Comparison of ENCODE assay signal across 9 cellular contexts in the genomic region with DNA sequence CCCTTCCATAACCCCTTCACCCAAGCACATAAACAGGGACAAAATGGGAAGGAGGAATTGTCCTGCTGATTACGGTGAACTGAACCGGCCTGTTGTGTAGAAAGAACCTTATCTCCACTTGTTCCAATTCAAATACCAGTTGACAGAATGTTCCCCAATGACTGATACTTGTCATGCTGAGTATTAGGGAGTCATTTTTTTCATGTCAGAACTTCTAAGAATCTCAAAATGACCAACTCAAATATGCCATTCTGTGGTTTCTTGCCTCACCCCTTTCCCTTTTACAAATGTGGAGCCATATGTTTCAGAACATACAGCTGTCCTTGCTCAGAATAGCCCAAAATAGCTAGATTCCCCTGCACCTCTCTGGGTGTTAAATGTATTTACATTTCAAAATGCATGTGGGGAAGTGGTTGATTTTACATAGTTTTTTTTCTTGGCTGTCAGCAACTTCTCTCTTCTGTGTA.
A peak's percentile ranks its signal among the peaks of the same experiment; 100 is the strongest.
DNase-seq lines count a peak whose midpoint lies in the region; ATAC-seq and TF ChIP-seq lines count a peak whose summit lies in the region.
"Had no signal": no experiment of that assay in that cellular context is flagged by ENCODE, and none has a peak within 500 bp of the region (broad histone marks: within the 10 kb centered on the region; RNA-seq: fewer than 3 reads in every experiment).

No MANE protein-coding gene starts in this region.

- CTCF ChIA-PET in activated CD8-positive, alpha-beta memory T cell treated with anti-CD3 and anti-CD28 coated beads, Interleukin-2, amount 10 ng/mL, durations not matched to agents 7 days and 5 days (lab: Charles Lee) = interaction anchor here (1.0 to 1.8 kb wide), 2 partner anchors 13 to 20 kb away, joined by 3 to 4 read pairs; no protein-coding TSS in a partner anchor
- CTCF ChIA-PET in GM10248 (lab: Yijun Ruan, JAX) = no interaction called here

- no peak overlapping the region for H3K27ac Mint-ChIP-seq in activated CD8-positive, alpha-beta memory T cell treated with anti-CD3 and anti-CD28 coated beads, Interleukin-2, amount 10 ng/mL, durations not matched to agents 7 days and 5 days
- peak overlapping the region; percentile 69 for H3K27ac Mint-ChIP-seq in stimulated activated naive CD8-positive, alpha-beta T cell treated with anti-CD3 and anti-CD28 coated beads, Interleukin-15, Interleukin-2, amounts not matched to agents 100 ng/mL and 50 ng/mL, for 24 hours

- H3K4me1 Mint-ChIP-seq in activated CD8-positive, alpha-beta memory T cell treated with anti-CD3 and anti-CD28 coated beads, Interleukin-2, amount 10 ng/mL, durations not matched to agents 7 days and 5 days = peaks cover 44% of the 10 kb centered on the region
- H3K4me1 Mint-ChIP-seq in stimulated activated naive CD8-positive, alpha-beta T cell treated with anti-CD3 and anti-CD28 coated beads, Interleukin-15, Interleukin-2, amounts not matched to agents 100 ng/mL and 50 ng/mL, for 24 hours (ENCODE audit: low read depth) = peaks cover 60% of the 10 kb centered on the region

- TF ChIP-seq CTCF in body of pancreas (IDR thresholded peaks at IDR 0.05) (no peak), vagina (IDR thresholded peaks at IDR 0.05) (no peak), dorsolateral prefrontal cortex (IDR thresholded peaks at IDR 0.05 in 54 of 56, conservative IDR thresholded peaks at IDR 0.05 in 2 of 56; ENCODE audit: low read depth in 1 of 56, partially characterized antibody in 56 of 56) (no peak), GM10248 (IDR thresholded peaks at IDR 0.05; ENCODE audit: control extremely low read depth, extremely low read depth, low read depth, missing control alignments) (no peak)

- intact Hi-C loops in body of pancreas (cut with DNase I) = no loop called here
- intact Hi-C loops in vagina (cut with DNase I) = no loop called here
- intact Hi-C loops in dorsolateral prefrontal cortex (cut with DNase I) = no loop called here

- 3 to 11% methylated on average over 2 of the region's 2 CpGs for WGBS in body of pancreas, 2 donors

- H3K36me3 Mint-ChIP-seq in activated CD8-positive, alpha-beta memory T cell treated with anti-CD3 and anti-CD28 coated beads, Interleukin-2, amount 10 ng/mL, durations not matched to agents 7 days and 5 days = peaks cover 14% of the 10 kb centered on the region
- no peaks in the 10 kb centered on the region for H3K36me3 Mint-ChIP-seq in stimulated activated naive CD8-positive, alpha-beta T cell treated with anti-CD3 and anti-CD28 coated beads, Interleukin-15, Interleukin-2, amounts not matched to agents 100 ng/mL and 50 ng/mL, for 24 hours (ENCODE audit: low read depth)

- POLR2A ChIA-PET in GM10248 (lab: Yijun Ruan, JAX) = no interaction called here

- peaks cover 4% of the 10 kb centered on the region for H3K9me3 Mint-ChIP-seq in activated CD8-positive, alpha-beta memory T cell treated with anti-CD3 and anti-CD28 coated beads, Interleukin-2, amount 10 ng/mL, durations not matched to agents 7 days and 5 days (ENCODE audit: low read depth)
- H3K9me3 Mint-ChIP-seq in stimulated activated naive CD8-positive, alpha-beta T cell treated with anti-CD3 and anti-CD28 coated beads, Interleukin-15, Interleukin-2, amounts not matched to agents 100 ng/mL and 50 ng/mL, for 24 hours = no peaks in the 10 kb centered on the region

- H3K4me1 ChIP-seq in body of pancreas = peaks cover 55% of the 10 kb centered on the region
- H3K4me1 ChIP-seq in vagina = peaks cover 40% of the 10 kb centered on the region

- H3K27me3 Mint-ChIP-seq in activated CD8-positive, alpha-beta memory T cell treated with anti-CD3 and anti-CD28 coated beads, Interleukin-2, amount 10 ng/mL, durations not matched to agents 7 days and 5 days = no peaks in the 10 kb centered on the region
- no peaks in the 10 kb centered on the region for H3K27me3 Mint-ChIP-seq in stimulated activated naive CD8-positive, alpha-beta T cell treated with anti-CD3 and anti-CD28 coated beads, Interleukin-15, Interleukin-2, amounts not matched to agents 100 ng/mL and 50 ng/mL, for 24 hours

- no peak for TF ChIP-seq POLR2A in body of pancreas (IDR thresholded peaks at IDR 0.05)
- no peak for TF ChIP-seq POLR2A in vagina (IDR thresholded peaks at IDR 0.05)

- H3K36me3 ChIP-seq in body of pancreas (replicated peaks in 1 of 2; ENCODE audit: insufficient read depth in 1 of 2, low read depth in 2 of 2) = no peaks in the 10 kb centered on the region
- H3K36me3 ChIP-seq in vagina = no peaks in the 10 kb centered on the region

- H3K4me3 ChIP-seq in body of pancreas = no peak overlapping the region
- no peak overlapping the region for H3K4me3 ChIP-seq in vagina
- H3K4me3 ChIP-seq in dorsolateral prefrontal cortex = no peak overlapping the region
- H3K4me3 ChIP-seq: GM23248 had no signal

- no peak for DNase-seq in activated CD8-positive, alpha-beta memory T cell treated with anti-CD3 and anti-CD28 coated beads, Interleukin-2, amount 10 ng/mL, durations not matched to agents 7 days and 5 days
- no peak for DNase-seq in activated CD8-positive, alpha-beta memory T cell treated with anti-CD3 and anti-CD28 coated beads, Interleukin-2, amount 50 U/mL, for 4 hours
- DNase-seq in body of pancreas (no peak), vagina (ENCODE audit: extremely low spot score in 2 of 2) (no peak), dorsolateral prefrontal cortex (no peak), GM10248 (ENCODE audit: extremely low spot score) (no peak)

- H3K27ac ChIP-seq in body of pancreas (peak overlapping the region; percentile 65 to 82 (median 74)), vagina (no peak overlapping the region), dorsolateral prefrontal cortex (no peak overlapping the region)
- H3K27ac ChIP-seq: GM23248 had no signal

- no peak overlapping the region for H3K4me3 Mint-ChIP-seq in activated CD8-positive, alpha-beta memory T cell treated with anti-CD3 and anti-CD28 coated beads, Interleukin-2, amount 10 ng/mL, durations not matched to agents 7 days and 5 days
- H3K4me3 Mint-ChIP-seq in stimulated activated naive CD8-positive, alpha-beta T cell treated with anti-CD3 and anti-CD28 coated beads, Interleukin-15, Interleukin-2, amounts not matched to agents 100 ng/mL and 50 ng/mL, for 24 hours = no peak overlapping the region

- no peaks in the 10 kb centered on the region for H3K9me3 ChIP-seq in body of pancreas
- H3K9me3 ChIP-seq in vagina = no peaks in the 10 kb centered on the region

- peak; percentile 36 for ATAC-seq in activated CD8-positive, alpha-beta memory T cell treated with anti-CD3 and anti-CD28 coated beads, Interleukin-2, amount 10 ng/mL, durations not matched to agents 7 days and 5 days
- ATAC-seq in HG03342 (IDR thresholded peaks at IDR 0.05; ENCODE audit: unreplicated experiment) = peak; percentile 47
- no peak for ATAC-seq in body of pancreas

- no peaks in the 10 kb centered on the region for H3K27me3 ChIP-seq in body of pancreas
- no peaks in the 10 kb centered on the region for H3K27me3 ChIP-seq in vagina
- no peaks in the 10 kb centered on the region for H3K27me3 ChIP-seq in dorsolateral prefrontal cortex

Comparison
In these comparisons a context has a peak if more than half of its experiments do, and no peak if none do; other contexts are left out.
1. H3K27ac ChIP-seq: peak in body of pancreas (4 of 4); none in vagina (single experiment) and dorsolateral prefrontal cortex (0 of 59).